In genomic region chr5:63535840-63536602, GRCh38 we compare ENCODE assay signal across 31 cellular contexts.
"Had no signal": no experiment of that assay in that cellular context is flagged by ENCODE, and none has a peak within 500 bp of the region (broad histone marks: within the 10 kb centered on the region; RNA-seq: fewer than 3 reads in every experiment).

No MANE protein-coding gene starts in this region.

- ATAC-seq: activated CD8-positive, alpha-beta T cell treated with anti-CD3 and anti-CD28 coated beads for 36 hours; activated naive CD4-positive, alpha-beta T cell treated with anti-CD3 and anti-CD28 coated beads, Interleukin-2, amount 50 U/mL, for 72 hours; activated T-cell treated with anti-CD3 and anti-CD28 coated beads, Interleukin-2, amount 50 U/mL, for 4 hours; activated T-cell treated with anti-CD3 and anti-CD28 coated beads, Interleukin-2, amount 50 U/mL, for 72 hours; activated T-helper 17 cell treated with anti-CD3 and anti-CD28 coated beads, Interleukin-2, amount 50 U/mL, for 72 hours; body of pancreas had no signal

- H3K4me1 ChIP-seq: adrenal gland, body of pancreas, breast epithelium had no signal

- DNase-seq: activated B cell treated with CpG ODN at 0.5 μM for 24 hours; activated CD4-positive, alpha-beta memory T cell treated with anti-CD3 and anti-CD28 coated beads for 36 hours; activated CD4-positive, alpha-beta T cell treated with anti-CD3 and anti-CD28 coated beads for 4 hours; activated CD4-positive, alpha-beta T cell treated with anti-CD3 and anti-CD28 coated beads, Interleukin-2, amount 10 ng/mL, durations not matched to agents 24 days and 14 days; activated CD4-positive, alpha-beta T cell treated with anti-CD3 and anti-CD28 coated beads, Interleukin-2, amount 50 U/mL, for 1 hour; activated CD4-positive, alpha-beta T cell treated with anti-CD3 and anti-CD28 coated beads, Interleukin-2, amount 50 U/mL, for 4 hours; activated CD4-positive, CD25-positive, alpha-beta regulatory T cell treated with anti-CD3 and anti-CD28 coated beads, Interleukin-2, amount 50 U/mL, for 72 hours; activated CD8-positive, alpha-beta memory T cell treated with anti-CD3 and anti-CD28 coated beads, Interleukin-2, amount 50 U/mL, for 4 hours; activated CD8-positive, alpha-beta T cell treated with anti-CD3 and anti-CD28 coated beads for 36 hours; activated effector memory CD4-positive, alpha-beta T cell treated with anti-CD3 and anti-CD28 coated beads, Interleukin-2, amount 50 U/mL, for 16 hours; activated gamma-delta T cell treated with Interleukin-2 at 50 U/mL for 16 hours; activated naive CD4-positive, alpha-beta T cell; activated naive CD4-positive, alpha-beta T cell treated with anti-CD3 and anti-CD28 coated beads for 36 hours; activated naive CD4-positive, alpha-beta T cell treated with anti-CD3 and anti-CD28 coated beads, Interleukin-2, amount 50 U/mL, for 16 hours; activated naive CD8-positive, alpha-beta T cell treated with anti-CD3 and anti-CD28 coated beads for 36 hours; activated T-cell treated with anti-CD3 and anti-CD28 coated beads for 4 hours; activated T-cell treated with anti-CD3 and anti-CD28 coated beads, Interleukin-2, amount 50 U/mL, for 1 hour; activated T-cell treated with anti-CD3 and anti-CD28 coated beads, Interleukin-2, amount 50 U/mL, for 4 hours; activated T-cell treated with anti-CD3 and anti-CD28 coated beads, Interleukin-2, amount 50 U/mL, for 72 hours; adrenal gland; amniotic stem cell; aorta; body of pancreas; brain microvascular endothelial cell; central memory CD4-positive, alpha-beta T cell; T-helper 2 cell; T-helper 9 cell had no signal

- H3K4me3 ChIP-seq: adrenal gland, body of pancreas, breast epithelium had no signal

- H3K9me3 ChIP-seq: adrenal gland, body of pancreas, breast epithelium had no signal

- H3K27me3 ChIP-seq: adrenal gland, body of pancreas, brain microvascular endothelial cell, breast epithelium had no signal

- H3K27ac ChIP-seq: adrenal gland, body of pancreas, brain microvascular endothelial cell, breast epithelium, VCaP had no signal

- H3K36me3 ChIP-seq: adrenal gland, brain microvascular endothelial cell, breast epithelium had no signal
